22 cellular contexts compared by ENCODE assay signal in the genomic region with DNA sequence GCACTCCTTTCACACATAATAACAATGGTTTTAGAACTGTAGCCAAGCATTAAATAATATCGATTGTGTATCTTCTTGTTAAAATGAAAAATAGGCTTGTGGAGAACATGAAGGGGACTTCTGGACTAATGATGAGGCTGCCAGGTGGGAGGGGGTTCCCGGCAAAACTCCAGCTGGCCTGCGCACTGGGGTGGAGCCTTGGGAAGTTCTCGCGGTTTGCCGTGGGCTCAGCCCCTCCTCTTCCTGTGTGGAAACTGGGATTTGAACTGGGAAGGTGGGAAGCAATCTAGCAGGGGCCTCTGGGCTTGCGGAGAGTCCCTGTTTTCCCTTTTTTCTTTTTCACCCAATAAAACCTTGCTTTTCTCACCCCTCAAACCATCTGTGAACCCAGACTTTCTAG.
DNase-seq lines count a peak whose midpoint lies in the region; ATAC-seq, FAIRE-seq and TF ChIP-seq lines count a peak whose summit lies in the region.
"Had no signal": no experiment of that assay in that cellular context is flagged by ENCODE, and none has a peak within 500 bp of the region (broad histone marks: within the 10 kb centered on the region; RNA-seq: fewer than 3 reads in every experiment).

No MANE protein-coding gene starts in this region.

- no peak for TF ChIP-seq CTCF in K562 (IDR thresholded peaks at IDR 0.05 in 2 of 3, conservative IDR thresholded peaks at IDR 0.05 in 1 of 3; ENCODE audit: insufficient read depth in 2 of 3, low read depth in 1 of 3, low read length in 3 of 3)

- DNase-seq in NCI-H82 (lab: John Stamatoyannopoulos, UW): peak; percentile 33
- DNase-seq in NCI-H82 treated with DMSO at 0.1 percent for 48 hours (lab: John Stamatoyannopoulos, UW; ENCODE audit: unreplicated experiment): no peak
- DNase-seq in HuH-7.5 (ENCODE audit: low spot score): peak; percentile 4
- DNase-seq in K562 (ENCODE audit: extremely low read depth in 1 of 4, low spot score in 3 of 4): no peak
- DNase-seq in NCI-H2227 treated with DMSO at 0.1 percent for 48 hours (lab: John Stamatoyannopoulos, UW): no peak
- DNase-seq: ACHN, Calu3, DMS79 treated with DMSO at 0.1 percent for 48 hours, GOT3, KBM-7, MV-4-11, NCI-H1105, NCI-H1436 treated with DMSO at 0.1 percent for 48 hours, NCI-H187 treated with DMSO at 0.1 percent for 48 hours, NCI-H2171 treated with DMSO at 0.1 percent for 48 hours, NCI-H526, SHP77 treated with DMSO at 0.1 percent for 48 hours had no signal

- no peak overlapping the region for H2AFZ ChIP-seq in K562 (ENCODE audit: low read depth, low read length)

- H3K79me2 ChIP-seq in K562 (ENCODE audit: control insufficient read depth, insufficient read depth, low read length): no peaks in the 10 kb centered on the region

- TF ChIP-seq POLR2A in K562 (conservative IDR thresholded peaks at IDR 0.05): no peak

- H3K9ac ChIP-seq in K562 (ENCODE audit: insufficient read depth in 1 of 2, low read depth in 2 of 2, low read length in 2 of 2): no peak overlapping the region

- H3K27me3 ChIP-seq in K562 (ENCODE audit: control insufficient read depth in 2 of 2, insufficient read depth in 2 of 2, low read length in 2 of 2): no peaks in the 10 kb centered on the region

- H4K20me1 ChIP-seq in K562 (replicated peaks; ENCODE audit: control insufficient read depth, insufficient read depth, low read length): no peaks in the 10 kb centered on the region

- no peak for TF ChIP-seq EP300 in K562 (IDR thresholded peaks at IDR 0.05; ENCODE audit: low read length)

- in situ Hi-C loops in K562 (cut with MboI): no loop called here

- intact Hi-C loops in K562 (cut with micrococcal nuclease): no loop called here

- CTCF ChIA-PET in K562 (lab: Yijun Ruan, JAX; ENCODE audit: low intra/inter-chr PET ratio): no interaction called here

- no peaks in the 10 kb centered on the region for H3K36me3 ChIP-seq in K562 (ENCODE audit: control insufficient read depth, insufficient read depth, low read length)

- WGBS in K562 (ENCODE audit: insufficient coverage, low coverage, missing lambda C conversion rate): 0% methylated on average over 4 of the region's 7 CpGs

- BruUV-seq in K562 (replicated peaks; lab: Mats Ljungman, UMichigan): no TSS peak

- TF ChIP-seq RAD21 in K562 (CRISPR knock-in tag; conservative IDR thresholded peaks at IDR 0.05 in 1 of 2, IDR thresholded peaks at IDR 0.05 in 1 of 2): no peak

- H3K4me1 ChIP-seq in K562 (replicated peaks in 1 of 2; ENCODE audit: control insufficient read depth in 2 of 2, insufficient read depth in 2 of 2, low read length in 2 of 2): no peaks in the 10 kb centered on the region

- POLR2A ChIA-PET in K562 (lab: Yijun Ruan, JAX): no interaction called here

- ATAC-seq in K562 (no peak), HG03280 (IDR thresholded peaks at IDR 0.05; ENCODE audit: unreplicated experiment) (no peak), GM21381 (IDR thresholded peaks at IDR 0.05; ENCODE audit: unreplicated experiment) (no peak)
- ATAC-seq: HCT116 had no signal

- H3K4me3 ChIP-seq in K562: no peak overlapping the region

- no peak for FAIRE-seq in K562 (lab: Jason Lieb, UNC)
- FAIRE-seq: GM18507 had no signal

- H3K9me1 ChIP-seq in K562 (ENCODE audit: control insufficient read depth, insufficient read depth, low read length): no peaks in the 10 kb centered on the region

- H3K9me3 ChIP-seq in K562 (replicated peaks; ENCODE audit: control insufficient read depth, insufficient read depth, low read depth, low read length): no peaks in the 10 kb centered on the region

- no peak overlapping the region for H3K4me2 ChIP-seq in K562 (ENCODE audit: insufficient read depth, low read length)

- no peak overlapping the region for H3K27ac ChIP-seq in K562 (ENCODE audit: extremely low read depth, low read depth, low read length)
- H3K27ac ChIP-seq: 22Rv1 had no signal

TF ChIP-seq in K562, 482 proteins besides CTCF, POLR2A, EP300 and RAD21:
- TF ChIP-seq, protein P1, sequence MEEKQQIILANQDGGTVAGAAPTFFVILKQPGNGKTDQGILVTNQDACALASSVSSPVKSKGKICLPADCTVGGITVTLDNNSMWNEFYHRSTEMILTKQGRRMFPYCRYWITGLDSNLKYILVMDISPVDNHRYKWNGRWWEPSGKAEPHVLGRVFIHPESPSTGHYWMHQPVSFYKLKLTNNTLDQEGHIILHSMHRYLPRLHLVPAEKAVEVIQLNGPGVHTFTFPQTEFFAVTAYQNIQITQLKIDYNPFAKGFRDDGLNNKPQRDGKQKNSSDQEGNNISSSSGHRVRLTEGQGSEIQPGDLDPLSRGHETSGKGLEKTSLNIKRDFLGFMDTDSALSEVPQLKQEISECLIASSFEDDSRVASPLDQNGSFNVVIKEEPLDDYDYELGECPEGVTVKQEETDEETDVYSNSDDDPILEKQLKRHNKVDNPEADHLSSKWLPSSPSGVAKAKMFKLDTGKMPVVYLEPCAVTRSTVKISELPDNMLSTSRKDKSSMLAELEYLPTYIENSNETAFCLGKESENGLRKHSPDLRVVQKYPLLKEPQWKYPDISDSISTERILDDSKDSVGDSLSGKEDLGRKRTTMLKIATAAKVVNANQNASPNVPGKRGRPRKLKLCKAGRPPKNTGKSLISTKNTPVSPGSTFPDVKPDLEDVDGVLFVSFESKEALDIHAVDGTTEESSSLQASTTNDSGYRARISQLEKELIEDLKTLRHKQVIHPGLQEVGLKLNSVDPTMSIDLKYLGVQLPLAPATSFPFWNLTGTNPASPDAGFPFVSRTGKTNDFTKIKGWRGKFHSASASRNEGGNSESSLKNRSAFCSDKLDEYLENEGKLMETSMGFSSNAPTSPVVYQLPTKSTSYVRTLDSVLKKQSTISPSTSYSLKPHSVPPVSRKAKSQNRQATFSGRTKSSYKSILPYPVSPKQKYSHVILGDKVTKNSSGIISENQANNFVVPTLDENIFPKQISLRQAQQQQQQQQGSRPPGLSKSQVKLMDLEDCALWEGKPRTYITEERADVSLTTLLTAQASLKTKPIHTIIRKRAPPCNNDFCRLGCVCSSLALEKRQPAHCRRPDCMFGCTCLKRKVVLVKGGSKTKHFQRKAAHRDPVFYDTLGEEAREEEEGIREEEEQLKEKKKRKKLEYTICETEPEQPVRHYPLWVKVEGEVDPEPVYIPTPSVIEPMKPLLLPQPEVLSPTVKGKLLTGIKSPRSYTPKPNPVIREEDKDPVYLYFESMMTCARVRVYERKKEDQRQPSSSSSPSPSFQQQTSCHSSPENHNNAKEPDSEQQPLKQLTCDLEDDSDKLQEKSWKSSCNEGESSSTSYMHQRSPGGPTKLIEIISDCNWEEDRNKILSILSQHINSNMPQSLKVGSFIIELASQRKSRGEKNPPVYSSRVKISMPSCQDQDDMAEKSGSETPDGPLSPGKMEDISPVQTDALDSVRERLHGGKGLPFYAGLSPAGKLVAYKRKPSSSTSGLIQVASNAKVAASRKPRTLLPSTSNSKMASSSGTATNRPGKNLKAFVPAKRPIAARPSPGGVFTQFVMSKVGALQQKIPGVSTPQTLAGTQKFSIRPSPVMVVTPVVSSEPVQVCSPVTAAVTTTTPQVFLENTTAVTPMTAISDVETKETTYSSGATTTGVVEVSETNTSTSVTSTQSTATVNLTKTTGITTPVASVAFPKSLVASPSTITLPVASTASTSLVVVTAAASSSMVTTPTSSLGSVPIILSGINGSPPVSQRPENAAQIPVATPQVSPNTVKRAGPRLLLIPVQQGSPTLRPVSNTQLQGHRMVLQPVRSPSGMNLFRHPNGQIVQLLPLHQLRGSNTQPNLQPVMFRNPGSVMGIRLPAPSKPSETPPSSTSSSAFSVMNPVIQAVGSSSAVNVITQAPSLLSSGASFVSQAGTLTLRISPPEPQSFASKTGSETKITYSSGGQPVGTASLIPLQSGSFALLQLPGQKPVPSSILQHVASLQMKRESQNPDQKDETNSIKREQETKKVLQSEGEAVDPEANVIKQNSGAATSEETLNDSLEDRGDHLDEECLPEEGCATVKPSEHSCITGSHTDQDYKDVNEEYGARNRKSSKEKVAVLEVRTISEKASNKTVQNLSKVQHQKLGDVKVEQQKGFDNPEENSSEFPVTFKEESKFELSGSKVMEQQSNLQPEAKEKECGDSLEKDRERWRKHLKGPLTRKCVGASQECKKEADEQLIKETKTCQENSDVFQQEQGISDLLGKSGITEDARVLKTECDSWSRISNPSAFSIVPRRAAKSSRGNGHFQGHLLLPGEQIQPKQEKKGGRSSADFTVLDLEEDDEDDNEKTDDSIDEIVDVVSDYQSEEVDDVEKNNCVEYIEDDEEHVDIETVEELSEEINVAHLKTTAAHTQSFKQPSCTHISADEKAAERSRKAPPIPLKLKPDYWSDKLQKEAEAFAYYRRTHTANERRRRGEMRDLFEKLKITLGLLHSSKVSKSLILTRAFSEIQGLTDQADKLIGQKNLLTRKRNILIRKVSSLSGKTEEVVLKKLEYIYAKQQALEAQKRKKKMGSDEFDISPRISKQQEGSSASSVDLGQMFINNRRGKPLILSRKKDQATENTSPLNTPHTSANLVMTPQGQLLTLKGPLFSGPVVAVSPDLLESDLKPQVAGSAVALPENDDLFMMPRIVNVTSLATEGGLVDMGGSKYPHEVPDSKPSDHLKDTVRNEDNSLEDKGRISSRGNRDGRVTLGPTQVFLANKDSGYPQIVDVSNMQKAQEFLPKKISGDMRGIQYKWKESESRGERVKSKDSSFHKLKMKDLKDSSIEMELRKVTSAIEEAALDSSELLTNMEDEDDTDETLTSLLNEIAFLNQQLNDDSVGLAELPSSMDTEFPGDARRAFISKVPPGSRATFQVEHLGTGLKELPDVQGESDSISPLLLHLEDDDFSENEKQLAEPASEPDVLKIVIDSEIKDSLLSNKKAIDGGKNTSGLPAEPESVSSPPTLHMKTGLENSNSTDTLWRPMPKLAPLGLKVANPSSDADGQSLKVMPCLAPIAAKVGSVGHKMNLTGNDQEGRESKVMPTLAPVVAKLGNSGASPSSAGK (IDR thresholded peaks at IDR 0.05): no peak
- TF ChIP-seq NRF1 (conservative IDR thresholded peaks at IDR 0.05 in 1 of 2, IDR thresholded peaks at IDR 0.05 in 1 of 2): peak in 1 of 2 experiments; percentile 37; a peak in 1 of 4 replicates
- TF ChIP-seq, protein P2, sequence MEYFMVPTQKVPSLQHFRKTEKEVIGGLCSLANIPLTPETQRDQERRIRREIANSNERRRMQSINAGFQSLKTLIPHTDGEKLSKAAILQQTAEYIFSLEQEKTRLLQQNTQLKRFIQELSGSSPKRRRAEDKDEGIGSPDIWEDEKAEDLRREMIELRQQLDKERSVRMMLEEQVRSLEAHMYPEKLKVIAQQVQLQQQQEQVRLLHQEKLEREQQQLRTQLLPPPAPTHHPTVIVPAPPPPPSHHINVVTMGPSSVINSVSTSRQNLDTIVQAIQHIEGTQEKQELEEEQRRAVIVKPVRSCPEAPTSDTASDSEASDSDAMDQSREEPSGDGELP (CRISPR knock-in tag; IDR thresholded peaks at IDR 0.05; ENCODE audit: borderline replicate concordance): peak; percentile 74; the same call in 1 of the 2 replicates
TF ChIP-seq in K562: peak in this region for 2.

Comparison
In these comparisons a context has a peak if more than half of its experiments do, and no peak if none do; other contexts are left out.
1. DNase-seq: peak in NCI-H82 (single experiment) and HuH-7.5 (single experiment); none in NCI-H82 treated with DMSO at 0.1 percent for 48 hours (single experiment), K562 (0 of 4) and NCI-H2227 treated with DMSO at 0.1 percent for 48 hours (single experiment).